In the genomic region with DNA sequence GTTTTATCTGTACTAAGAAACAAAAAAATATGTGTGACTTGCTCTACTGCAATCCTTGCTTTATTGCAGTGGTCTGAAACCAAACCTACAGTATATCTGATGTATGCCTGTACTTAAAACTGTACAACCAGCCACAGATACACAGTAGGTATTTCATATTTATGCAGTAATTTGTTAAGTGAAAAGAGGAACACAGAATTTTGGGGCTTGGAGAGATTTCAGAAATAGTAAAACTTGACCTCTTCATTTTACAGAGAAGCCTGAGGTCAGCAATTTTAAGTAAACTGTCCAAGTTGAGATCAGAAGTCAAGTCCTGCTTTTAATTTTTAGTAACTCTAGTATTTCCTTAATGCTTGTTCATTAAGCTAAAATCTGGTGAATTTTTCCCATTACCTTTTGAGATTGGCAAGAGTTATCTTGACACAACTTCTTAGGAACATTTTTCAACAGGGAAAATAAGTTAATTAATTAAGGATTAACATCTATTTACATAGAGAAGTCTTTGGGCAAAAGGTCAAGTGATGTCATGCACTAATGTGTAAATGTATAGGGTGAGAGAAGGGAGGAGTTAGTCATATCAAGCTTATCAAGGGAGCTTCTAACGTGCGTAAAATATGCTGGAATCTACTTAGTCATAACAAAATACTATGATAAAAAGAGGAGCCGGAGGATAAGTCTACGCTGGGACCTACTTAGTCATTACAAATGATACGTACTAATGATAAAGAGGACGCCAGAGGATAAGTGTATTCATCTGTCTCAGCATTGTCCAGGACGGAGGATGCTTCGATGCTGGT, we compare ENCODE assay signal across 21 cellular contexts.
DNase-seq lines count a peak whose midpoint lies in the region; ATAC-seq, FAIRE-seq and TF ChIP-seq lines count a peak whose summit lies in the region.
"Had no signal": no experiment of that assay in that cellular context is flagged by ENCODE, and none has a peak within 500 bp of the region (broad histone marks: within the 10 kb centered on the region; RNA-seq: fewer than 3 reads in every experiment).

No MANE protein-coding gene starts in this region.

- TF ChIP-seq EP300 in sigmoid colon (IDR thresholded peaks at IDR 0.05): no peak

- H3K9me3 ChIP-seq in sigmoid colon: no peaks in the 10 kb centered on the region
- H3K9me3 ChIP-seq: BLaER1 had no signal

- no peaks in the 10 kb centered on the region for H3K9me3 Mint-ChIP-seq in stimulated activated memory B cell treated with anti-CD40 and anti-IgM and Interleukin-4, amounts not matched to agents 10 μg/mL and 1 μg/mL and 100 μg/mL, for 72 hours

- peak; percentile 49 for ATAC-seq in stimulated activated memory B cell treated with anti-CD40 and anti-IgM and Interleukin-4, amounts not matched to agents 10 μg/mL and 1 μg/mL and 100 μg/mL, for 72 hours
- ATAC-seq: GM23338, Right ventricle myocardium inferior had no signal

- WGBS in sigmoid colon, 2 donors: 86 to 87% methylated on average over 8 of the region's 8 CpGs

- TF ChIP-seq POLR2A in sigmoid colon (IDR thresholded peaks at IDR 0.05): no peak

- TF ChIP-seq CTCF in bronchial epithelial cell (IDR thresholded peaks at IDR 0.05; ENCODE audit: insufficient read depth, low read length, severe bottlenecking) (no peak), sigmoid colon (IDR thresholded peaks at IDR 0.05) (no peak)

- no peak for FAIRE-seq in bronchial epithelial cell (lab: Jason Lieb, UNC)
- FAIRE-seq: GM19239 had no signal

- no peak overlapping the region for H3K27ac Mint-ChIP-seq in stimulated activated memory B cell treated with anti-CD40 and anti-IgM and Interleukin-4, amounts not matched to agents 10 μg/mL and 1 μg/mL and 100 μg/mL, for 72 hours
- H3K27ac Mint-ChIP-seq: GM23338 had no signal

- H3K27me3 Mint-ChIP-seq in stimulated activated memory B cell treated with anti-CD40 and anti-IgM and Interleukin-4, amounts not matched to agents 10 μg/mL and 1 μg/mL and 100 μg/mL, for 72 hours: peaks cover 16% of the 10 kb centered on the region

- no peaks in the 10 kb centered on the region for H3K4me1 ChIP-seq in sigmoid colon
- H3K4me1 ChIP-seq: BLaER1 had no signal

- H3K36me3 Mint-ChIP-seq in stimulated activated memory B cell treated with anti-CD40 and anti-IgM and Interleukin-4, amounts not matched to agents 10 μg/mL and 1 μg/mL and 100 μg/mL, for 72 hours: no peaks in the 10 kb centered on the region

- H3K4me3 Mint-ChIP-seq in stimulated activated memory B cell treated with anti-CD40 and anti-IgM and Interleukin-4, amounts not matched to agents 10 μg/mL and 1 μg/mL and 100 μg/mL, for 72 hours: no peak overlapping the region
- H3K4me3 Mint-ChIP-seq: GM23338 had no signal

- DNase-seq in NCI-H82 (lab: John Stamatoyannopoulos, UW) (peak; percentile 14), NCI-H82 treated with DMSO at 0.1 percent for 48 hours (lab: John Stamatoyannopoulos, UW; ENCODE audit: unreplicated experiment) (no peak), RKO (ENCODE audit: low spot score) (peak; percentile 11), bronchial epithelial cell (ENCODE audit: low read depth) (peak; percentile 71), COLO668 (lab: John Stamatoyannopoulos, UW; ENCODE audit: unreplicated experiment) (no peak), sigmoid colon (no peak), HuH-7 (ENCODE audit: low spot score) (no peak)
- DNase-seq: EL, Karpas-422, MM.1S, NCI-H1105 treated with DMSO at 0.1 percent for 48 hours, NCI-H187 treated with DMSO at 0.1 percent for 48 hours, NCI-H446 treated with DMSO at 0.1 percent for 48 hours, OCI-M1 had no signal

- peaks cover 6% of the 10 kb centered on the region for H3K36me3 ChIP-seq in bronchial epithelial cell (ENCODE audit: control insufficient read depth, insufficient read depth, low read length)
- no peaks in the 10 kb centered on the region for H3K36me3 ChIP-seq in sigmoid colon
- H3K36me3 ChIP-seq: BLaER1 had no signal

- no peak overlapping the region for H3K4me3 ChIP-seq in bronchial epithelial cell (ENCODE audit: low read depth, low read length)
- no peak overlapping the region for H3K4me3 ChIP-seq in sigmoid colon
- H3K4me3 ChIP-seq: BLaER1, GM23338, SK-N-MC had no signal

- H3K27ac ChIP-seq in sigmoid colon: no peak overlapping the region
- H3K27ac ChIP-seq: 22Rv1, BLaER1, SK-N-MC had no signal

- H3K27me3 ChIP-seq in bronchial epithelial cell (ENCODE audit: control insufficient read depth, insufficient read depth, low read length) (no peaks in the 10 kb centered on the region), sigmoid colon (no peaks in the 10 kb centered on the region)
- H3K27me3 ChIP-seq: BLaER1 had no signal

- no peaks in the 10 kb centered on the region for H3K4me1 Mint-ChIP-seq in stimulated activated memory B cell treated with anti-CD40 and anti-IgM and Interleukin-4, amounts not matched to agents 10 μg/mL and 1 μg/mL and 100 μg/mL, for 72 hours

- intact Hi-C loops in sigmoid colon (cut with DNase I): no loop called here

Comparison
In these comparisons a context has a peak if more than half of its experiments do, and no peak if none do; other contexts are left out.
1. DNase-seq: peak in NCI-H82 (single experiment), RKO (single experiment) and bronchial epithelial cell (single experiment); none in NCI-H82 treated with DMSO at 0.1 percent for 48 hours (single experiment), COLO668 (single experiment), sigmoid colon (single experiment) and HuH-7 (single experiment).